15 cellular contexts compared by ENCODE assay signal in the genomic region with DNA sequence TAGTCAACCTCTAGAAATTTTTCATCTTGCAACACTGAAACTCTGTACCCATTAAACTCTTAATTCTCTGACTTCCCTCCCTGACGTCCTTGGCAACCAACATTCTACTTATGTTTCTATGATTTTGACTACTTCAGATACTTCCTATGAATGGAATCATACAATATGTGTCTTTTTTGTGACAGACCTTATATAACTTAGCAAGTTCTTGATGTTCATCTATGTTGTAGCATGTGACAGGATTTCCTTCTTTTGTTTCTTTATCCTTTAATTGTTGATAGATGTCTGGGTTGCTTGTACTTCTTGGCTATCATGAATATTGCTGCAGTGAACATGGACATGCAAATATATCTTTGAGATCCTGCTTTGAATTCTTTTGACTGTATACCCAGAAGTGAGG.
A peak's percentile ranks its signal among the peaks of the same experiment; 100 is the strongest.
DNase-seq lines count a peak whose midpoint lies in the region; ATAC-seq and FAIRE-seq lines count a peak whose summit lies in the region.
"Had no signal": no experiment of that assay in that cellular context is flagged by ENCODE, and none has a peak within 500 bp of the region (broad histone marks: within the 10 kb centered on the region; RNA-seq: fewer than 3 reads in every experiment).

No MANE protein-coding gene starts in this region.

- ATAC-seq in HG03097 (IDR thresholded peaks at IDR 0.05; ENCODE audit: low FRiP score, unreplicated experiment), result no peak
- ATAC-seq: K562 had no signal

- DNase-seq in GM19239 (ENCODE audit: insufficient read length, low spot score) (no peak), dermis microvascular lymphatic vessel endothelial cell (ENCODE audit: low read depth in 2 of 2) (peak; percentile 18 to 75), lung microvascular endothelial cell (ENCODE audit: low read depth in 2 of 2) (peak; percentile 60 to 70), AG20443 (ENCODE audit: low spot score) (no peak), T-helper 1 cell (no peak)
- DNase-seq: BE2C; C1 segment of cervical spinal cord; CD4-positive, alpha-beta memory T cell; DMS79 treated with DMSO at 0.1 percent for 48 hours; GF-D8; IMR-90 had no signal

- peak; percentile 71 for FAIRE-seq in GM19239 (lab: Jason Lieb, UNC)
- FAIRE-seq: H1, HTR-8/SVneo, K562 had no signal

Comparison
In these comparisons a context has a peak if more than half of its experiments do, and no peak if none do; other contexts are left out.
1. DNase-seq: peak in dermis microvascular lymphatic vessel endothelial cell (2 of 2) and lung microvascular endothelial cell (2 of 2); none in GM19239 (single experiment), AG20443 (single experiment) and T-helper 1 cell (0 of 5).